In the genomic region with DNA sequence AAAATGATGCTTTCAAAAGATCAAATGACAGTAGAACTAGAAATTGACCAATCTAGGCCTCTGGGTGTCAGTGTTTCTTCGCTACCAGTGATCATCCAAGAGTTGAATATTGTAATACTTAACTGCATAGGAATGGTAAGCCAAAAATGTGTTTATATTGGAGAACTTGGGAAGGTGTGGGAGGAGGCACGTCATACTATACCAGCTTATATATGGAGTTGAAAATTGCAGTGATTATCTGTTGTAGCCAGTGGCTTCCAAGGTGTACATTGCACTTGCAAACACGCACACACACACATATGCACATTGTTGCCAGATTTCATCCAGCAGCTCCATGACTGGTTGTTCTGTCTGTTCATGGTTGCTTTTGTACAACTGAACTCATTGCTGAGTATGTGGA, we compare ENCODE assay signal across 1 cellular context.
TF ChIP-seq lines count a peak whose summit lies in the region.

No MANE protein-coding gene starts in this region.

TF ChIP-seq in GM12878, 131 proteins besides CTCF, POLR2A, EP300 and RAD21:
- TF ChIP-seq RUNX3 (IDR thresholded peaks at IDR 0.05; ENCODE audit: low read length) (no peak), SIX5 (IDR thresholded peaks at IDR 0.05; ENCODE audit: low read depth, low read length, severe bottlenecking) (no peak)
